In genomic region chr7:48109848-48110663, GRCh38 we compare ENCODE assay signal across 8 cellular contexts. TPM values are rescaled to one million over a fixed set of nuclear protein-coding genes. Genes with fewer than 3 reads are reported as not detected.
DNase-seq lines count a peak whose midpoint lies in the region; ATAC-seq and FAIRE-seq lines count a peak whose summit lies in the region.

No MANE protein-coding gene starts in this region.

- intact Hi-C loops in activated naive CD4-positive, alpha-beta T cell treated with anti-CD3 and anti-CD28 coated beads for 36 hours (cut with micrococcal nuclease), result loop anchor here (1.0 to 10.0 kb wide), 5 partner anchors 45 to 235 kb away; partner anchors contain the start of gene C7orf57
- intact Hi-C loops in Right ventricle myocardium superior (cut with DNase I), result loop anchor here (2.0 to 10.0 kb wide), 4 partner anchors 75 to 315 kb away; partner anchors contain the start of genes C7orf57 and PKD1L1

- peaks cover 2% of the 10 kb centered on the region for H3K27me3 Mint-ChIP-seq in IgD-negative memory B cell
- H3K27me3 Mint-ChIP-seq in activated naive CD4-positive, alpha-beta T cell treated with anti-CD3 and anti-CD28 coated beads for 36 hours (ENCODE audit: low read depth), result no peaks in the 10 kb centered on the region

- peak; percentile 32 to 75 for DNase-seq in SJCRH30
- peak; percentile 96 for DNase-seq in activated naive CD4-positive, alpha-beta T cell treated with anti-CD3 and anti-CD28 coated beads for 36 hours
- DNase-seq in Right ventricle myocardium superior, result peak; percentile 85
- DNase-seq in renal cortical epithelial cell (ENCODE audit: low read depth), result peak; percentile 57
- no peak for DNase-seq in foreskin melanocyte

- peak; percentile 72 for FAIRE-seq in G401.6 (lab: Jason Lieb, UNC)

- no peak overlapping the region for H3K27ac ChIP-seq in SJCRH30

- no peaks in the 10 kb centered on the region for H3K9me3 Mint-ChIP-seq in IgD-negative memory B cell
- H3K9me3 Mint-ChIP-seq in activated naive CD4-positive, alpha-beta T cell treated with anti-CD3 and anti-CD28 coated beads for 36 hours, result no peaks in the 10 kb centered on the region

- peak overlapping the region in 2 of 3 donors; percentile 59 to 74 for H3K27ac Mint-ChIP-seq in IgD-negative memory B cell
- H3K27ac Mint-ChIP-seq in activated naive CD4-positive, alpha-beta T cell treated with anti-CD3 and anti-CD28 coated beads for 36 hours, result no peak overlapping the region

- H3K4me3 ChIP-seq in SJCRH30, result no peak overlapping the region

- H3K27me3 ChIP-seq in SJCRH30, result no peaks in the 10 kb centered on the region

- CTCF ChIA-PET in activated naive CD4-positive, alpha-beta T cell treated with anti-CD3 and anti-CD28 coated beads for 36 hours (lab: Charles Lee), result interaction anchor here (0.6 to 4.8 kb wide), 38 partner anchors 8 to 178 kb away, joined by 3 to 101 read pairs (median 4); partner anchors contain the start of gene PKD1L1

- H3K36me3 Mint-ChIP-seq in IgD-negative memory B cell, result no peaks in the 10 kb centered on the region
- peaks cover 11% of the 10 kb centered on the region for H3K36me3 Mint-ChIP-seq in activated naive CD4-positive, alpha-beta T cell treated with anti-CD3 and anti-CD28 coated beads for 36 hours (ENCODE audit: low read depth)

- peak overlapping the region in 1 of 4 donors; percentile 39 for H3K4me3 Mint-ChIP-seq in IgD-negative memory B cell
- H3K4me3 Mint-ChIP-seq in activated naive CD4-positive, alpha-beta T cell treated with anti-CD3 and anti-CD28 coated beads for 36 hours, result no peak overlapping the region

- no peaks in the 10 kb centered on the region for H3K4me1 ChIP-seq in SJCRH30

- 0 out of 2 replicates have a peak, but pooled peaks cover 2% of the 10 kb centered on the region for H3K36me3 ChIP-seq in SJCRH30

- no peaks in the 10 kb centered on the region for H3K9me3 ChIP-seq in SJCRH30 (replicated peaks)

- peak; percentile 84 for ATAC-seq in GM21576 (IDR thresholded peaks at IDR 0.05; ENCODE audit: unreplicated experiment)
- peak; percentile 89 for ATAC-seq in Right ventricle myocardium superior (ENCODE audit: poor library complexity)

- peaks cover 0 to 5% (median 4%) of the 10 kb centered on the region in 3 donors for H3K4me1 Mint-ChIP-seq in IgD-negative memory B cell
- peaks cover 9% of the 10 kb centered on the region for H3K4me1 Mint-ChIP-seq in activated naive CD4-positive, alpha-beta T cell treated with anti-CD3 and anti-CD28 coated beads for 36 hours (ENCODE audit: low read depth)

RNA-seq across cellular contexts. Expression of gene UPP1, which starts 21.0 kb away (rescaled TPM):
- 6.2 TPM for polyA plus RNA-seq in IgD-negative memory B cell
- total RNA-seq in SJCRH30 (2014; rRNA removed; shearing (Covaris generic)), result 2.4 and 3.7 TPM in 2 replicates
- 10 to 100 TPM; 46.9 to 48.2 TPM for total RNA-seq in activated naive CD4-positive, alpha-beta T cell treated with anti-CD3 and anti-CD28 coated beads for 36 hours
- total RNA-seq in Right ventricle myocardium superior (20.3 TPM), renal cortical epithelial cell (9.3 and 18.1 TPM in 2 replicates)
